In genomic region chr6:89352329-89353117, GRCh38 we compare ENCODE assay signal across 8 cellular contexts. TPM values are rescaled to one million over a fixed set of nuclear protein-coding genes. Genes with fewer than 3 reads are reported as not detected.
DNase-seq lines count a peak whose midpoint lies in the region; ATAC-seq and TF ChIP-seq lines count a peak whose summit lies in the region.

Gene UBE2J1, minus strand, starts transcription at chr6:89352722. Its CDS starts 153 bp downstream, at chr6:89352569.

- ATAC-seq in GM19035 (IDR thresholded peaks at IDR 0.05; ENCODE audit: unreplicated experiment): peak; percentile 49
- peak; percentile 54 for ATAC-seq in HG03432 (IDR thresholded peaks at IDR 0.05; ENCODE audit: unreplicated experiment)

- no peaks in the 10 kb centered on the region for H3K9me3 ChIP-seq in BLaER1
- H3K9me3 ChIP-seq in OCI-LY1 (ENCODE audit: low read length): no peaks in the 10 kb centered on the region
- no peaks in the 10 kb centered on the region for H3K9me3 ChIP-seq in mucosa of rectum (ENCODE audit: control insufficient read depth in 2 of 2, low read length in 2 of 2)

- no peak within 1 kb of the TSS for H2AFZ ChIP-seq in OCI-LY1 (ENCODE audit: low read length)

- H3K27ac ChIP-seq in BLaER1 (peak within 1 kb of the TSS; percentile 98), OCI-LY1 (ENCODE audit: low read depth, low read length, poor library complexity, severe bottlenecking) (peak within 1 kb of the TSS; percentile 100), mucosa of rectum (ENCODE audit: low read depth in 2 of 2, low read length in 2 of 2) (peak within 1 kb of the TSS; percentile 99)

- H3K9me2 ChIP-seq in OCI-LY1 (ENCODE audit: low read depth, low read length): no peaks in the 10 kb centered on the region

- H3K4me3 ChIP-seq in BLaER1 (peak within 1 kb of the TSS; percentile 79), OCI-LY1 (ENCODE audit: low read depth, low read length, poor library complexity, severe bottlenecking) (peak within 1 kb of the TSS; percentile 79), epithelial cell of proximal tubule (ENCODE audit: low read depth, low read length) (peak within 1 kb of the TSS; percentile 78), mucosa of rectum (ENCODE audit: low read length in 2 of 2) (peak within 1 kb of the TSS; percentile 97 to 99)

- peak; percentile 78 for DNase-seq in activated T-cell treated with anti-CD3 and anti-CD28 coated beads, Interleukin-2, amount 50 U/mL, for 1 hour
- DNase-seq in epithelial cell of proximal tubule (ENCODE audit: low read depth): no peak
- DNase-seq in stimulated activated CD8-positive, alpha-beta memory T cell treated with anti-CD3 and anti-CD28 coated beads, Interleukin-4, amount 100 ng/mL, for 4 hours (ENCODE audit: low read depth in 2 of 2, low spot score in 1 of 2): peak; percentile 30 to 61

- H3K36me3 ChIP-seq in BLaER1 (no peaks in the 10 kb centered on the region; the same call in 1 of the 2 replicates), OCI-LY1 (ENCODE audit: insufficient read depth, low read length) (peaks cover 35% of the 10 kb centered on the region), mucosa of rectum (ENCODE audit: control insufficient read depth in 2 of 2, insufficient read depth in 2 of 2, low read length in 2 of 2) (no peaks in the 10 kb centered on the region)

- H3K9ac ChIP-seq in BLaER1 (peak within 1 kb of the TSS; percentile 97), OCI-LY1 (ENCODE audit: low read length) (peak within 1 kb of the TSS; percentile 93), mucosa of rectum (ENCODE audit: low read depth in 1 of 2, low read length in 2 of 2) (peak within 1 kb of the TSS; percentile 96 to 98)

- H3K4me1 ChIP-seq in BLaER1: peaks cover 57% of the 10 kb centered on the region
- peaks cover 77% of the 10 kb centered on the region for H3K4me1 ChIP-seq in OCI-LY1 (ENCODE audit: insufficient read depth, low read length, severe bottlenecking)
- H3K4me1 ChIP-seq in mucosa of rectum (ENCODE audit: control insufficient read depth in 2 of 2, insufficient read depth in 2 of 2, low read length in 2 of 2): peaks cover 17 to 18% of the 10 kb centered on the region in 2 donors

- H3K79me2 ChIP-seq in OCI-LY1 (ENCODE audit: insufficient read depth, low read length): peaks cover 58% of the 10 kb centered on the region

- no peak for TF ChIP-seq CTCF in OCI-LY1 (IDR thresholded peaks at IDR 0.05; ENCODE audit: low read length)
- TF ChIP-seq CTCF in epithelial cell of proximal tubule (conservative IDR thresholded peaks at IDR 0.05; ENCODE audit: low read depth, low read length): no peak

- peaks cover 19% of the 10 kb centered on the region for H4K20me1 ChIP-seq in BLaER1
- no peaks in the 10 kb centered on the region for H4K20me1 ChIP-seq in OCI-LY1 (ENCODE audit: insufficient read depth, low read length)

- peaks cover 13% of the 10 kb centered on the region; the same call in 1 of the 2 replicates for H3F3A ChIP-seq in OCI-LY1 (ENCODE audit: insufficient read depth, low read length)

- H3K4me2 ChIP-seq in BLaER1 (peak within 1 kb of the TSS; percentile 78), OCI-LY1 (ENCODE audit: low read length) (peak within 1 kb of the TSS; percentile 77)

- no peaks in the 10 kb centered on the region for H3K27me3 ChIP-seq in BLaER1
- no peaks in the 10 kb centered on the region for H3K27me3 ChIP-seq in OCI-LY1 (ENCODE audit: insufficient read depth, low read length)
- no peaks in the 10 kb centered on the region for H3K27me3 ChIP-seq in mucosa of rectum (ENCODE audit: control insufficient read depth in 2 of 2, insufficient read depth in 2 of 2, low read length in 2 of 2)

RNA-seq across cellular contexts. Expression of gene UBE2J1, which starts in this region (rescaled TPM):
- 47.2 and 58.5 TPM in 2 replicates for total RNA-seq in epithelial cell of proximal tubule
